ENCODE assay signal across 8 cellular contexts in the genomic region with DNA sequence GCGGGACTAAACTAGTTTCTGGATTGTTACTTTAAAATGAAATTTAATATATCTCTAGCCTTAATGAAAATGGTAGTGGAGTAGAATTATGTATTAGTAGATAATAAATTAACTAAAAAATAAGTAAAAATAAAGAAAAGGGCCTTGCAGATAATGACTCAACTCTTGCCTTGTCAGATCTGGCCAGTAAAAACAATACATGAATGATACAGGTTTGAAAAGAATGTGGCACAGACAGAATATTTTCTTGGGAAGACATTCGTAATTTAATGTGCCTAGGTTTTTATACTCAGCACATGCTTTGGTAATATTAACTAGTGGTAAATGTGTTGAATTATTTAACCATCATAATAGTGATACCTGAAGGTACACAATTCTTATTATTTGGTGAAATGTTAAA. TPM values are rescaled to one million over a fixed set of nuclear protein-coding genes. Genes with fewer than 3 reads are reported as not detected.
A peak's percentile ranks its signal among the peaks of the same experiment; 100 is the strongest.
DNase-seq lines count a peak whose midpoint lies in the region; ATAC-seq and TF ChIP-seq lines count a peak whose summit lies in the region.

No MANE protein-coding gene starts in this region.

- H3K4me1 ChIP-seq in Loucy (ENCODE audit: insufficient read depth, low read length, poor library complexity, severe bottlenecking) = peaks cover 76% of the 10 kb centered on the region
- peaks cover 4% of the 10 kb centered on the region for H3K4me1 ChIP-seq in mesodermal cell (ENCODE audit: control insufficient read depth, insufficient read depth, low read length, poor library complexity, severe bottlenecking)

- peaks cover 5% of the 10 kb centered on the region; the same call in 1 of the 2 replicates for H3K36me3 ChIP-seq in Loucy (ENCODE audit: insufficient read depth, low read length)
- no peaks in the 10 kb centered on the region for H3K36me3 ChIP-seq in brain microvascular endothelial cell (replicated peaks)
- peaks cover 10% of the 10 kb centered on the region for H3K36me3 ChIP-seq in mesodermal cell (ENCODE audit: control insufficient read depth, insufficient read depth, low read length)

- in situ Hi-C loops in brain microvascular endothelial cell (cut with HindIII; ENCODE audit: low pct_ligation_motif_present, low sequenced_read_pairs) = no loop called here

- no peak for ATAC-seq in CD4-positive, alpha-beta T cell (ENCODE audit: poor library complexity)

- H3F3A ChIP-seq in Loucy (ENCODE audit: low read depth) = 0 out of 2 replicates have a peak, but pooled peaks cover 4% of the 10 kb centered on the region

- peaks cover 17% of the 10 kb centered on the region for H4K20me1 ChIP-seq in Loucy (ENCODE audit: insufficient read depth, low read length, poor library complexity, severe bottlenecking)

- H3K36me3 Mint-ChIP-seq in CD4-positive, alpha-beta T cell (ENCODE audit: low read depth) = peaks cover 44% of the 10 kb centered on the region

- H3K4me3 ChIP-seq in Loucy (ENCODE audit: low read length, poor library complexity, severe bottlenecking) (peak overlapping the region; percentile 72), brain microvascular endothelial cell (ENCODE audit: low read depth, low read length) (no peak overlapping the region), mesodermal cell (ENCODE audit: extremely low read depth, insufficient read depth, low read length, poor library complexity, severe bottlenecking) (no peak overlapping the region)

- H3K27me3 ChIP-seq in CD4-positive, alpha-beta T cell (ENCODE audit: control insufficient read depth, insufficient read depth, low read length) = no peaks in the 10 kb centered on the region
- H3K27me3 ChIP-seq in Loucy (ENCODE audit: insufficient read depth, low read length, poor library complexity, severe bottlenecking) (no peaks in the 10 kb centered on the region), brain microvascular endothelial cell (replicated peaks) (no peaks in the 10 kb centered on the region)

- no peak for DNase-seq in CD4-positive, alpha-beta T cell
- DNase-seq in brain microvascular endothelial cell = no peak
- DNase-seq in stimulated activated CD4-positive, alpha-beta T cell treated with anti-CD3 and anti-CD28 coated beads, Interleukin-4, amount 100 ng/mL, for 24 hours = no peak
- no peak for DNase-seq in effector CD4-positive, alpha-beta T cell
- DNase-seq in AML-193 (lab: John Stamatoyannopoulos, UW) = no peak
- no peak for DNase-seq in NCI-H2227 treated with DMSO at 0.1 percent for 48 hours (lab: John Stamatoyannopoulos, UW)

- no peaks in the 10 kb centered on the region for H3K9me2 ChIP-seq in Loucy (replicated peaks; ENCODE audit: low read depth, low read length)

- CTCF ChIA-PET in CD4-positive, alpha-beta T cell (lab: Charles Lee) = interaction anchor here (1.3 to 5.2 kb wide), 5 partner anchors 8 to 28 kb away, joined by 4 to 31 read pairs (median 7); partner anchors contain the start of gene ATF7IP

- H3K27me3 Mint-ChIP-seq in CD4-positive, alpha-beta T cell = no peaks in the 10 kb centered on the region

- H3K9ac ChIP-seq in Loucy (ENCODE audit: low read depth, low read length, poor library complexity, severe bottlenecking) = peak overlapping the region; percentile 87

- no peak for TF ChIP-seq CTCF in CD4-positive, alpha-beta T cell (IDR thresholded peaks at IDR 0.05)
- TF ChIP-seq CTCF in Loucy (conservative IDR thresholded peaks at IDR 0.05; ENCODE audit: low read length) = no peak
- TF ChIP-seq CTCF in brain microvascular endothelial cell (IDR thresholded peaks at IDR 0.05; ENCODE audit: low read depth, low read length, missing control alignments) = no peak

- H3K4me3 Mint-ChIP-seq in CD4-positive, alpha-beta T cell = no peak overlapping the region

- H3K4me1 Mint-ChIP-seq in CD4-positive, alpha-beta T cell (ENCODE audit: low read depth) = peaks cover 92% of the 10 kb centered on the region

- H3K27ac Mint-ChIP-seq in CD4-positive, alpha-beta T cell = peak overlapping the region; percentile 91

- peak overlapping the region; percentile 83 for H3K4me2 ChIP-seq in Loucy (ENCODE audit: low read depth, low read length, poor library complexity, severe bottlenecking)

- H2AFZ ChIP-seq in Loucy (ENCODE audit: low read length) = no peak overlapping the region

- intact Hi-C loops in CD4-positive, alpha-beta T cell (cut with DNase I, micrococcal nuclease) = loop anchor here in 1 of 2 experiments (1.0 to 10.0 kb wide), 5 partner anchors 8 to 1391 kb away; partner anchors contain the start of genes ATF7IP and EPS8

- peak overlapping the region; percentile 66 for H3K27ac ChIP-seq in CD4-positive, alpha-beta T cell (ENCODE audit: low read depth, low read length)
- H3K27ac ChIP-seq in brain microvascular endothelial cell = peak overlapping the region; percentile 71
- H3K27ac ChIP-seq in mesodermal cell (ENCODE audit: low read depth, low read length, severe bottlenecking) = peak overlapping the region; percentile 50

- H3K9me3 Mint-ChIP-seq in CD4-positive, alpha-beta T cell = no peaks in the 10 kb centered on the region

- POLR2A ChIA-PET in CD4-positive, alpha-beta T cell (lab: Charles Lee) = interaction anchor here (0.7 to 6.7 kb wide), 12 partner anchors 9 to 394 kb away, joined by 3 to 91 read pairs (median 9); partner anchors contain the start of gene ATF7IP

- peaks cover 99% of the 10 kb centered on the region for H3K79me2 ChIP-seq in Loucy (ENCODE audit: insufficient read depth, low read length)

- WGBS in mesodermal cell (ENCODE audit: insufficient coverage in 2 of 2), 2 experiments = no CpG with 5 or more reads among the region's 2 CpGs

- no peaks in the 10 kb centered on the region for H3K9me3 ChIP-seq in CD4-positive, alpha-beta T cell (ENCODE audit: control insufficient read depth, low read length)
- H3K9me3 ChIP-seq in Loucy (ENCODE audit: insufficient read depth, low read depth, low read length) = 0 out of 2 replicates have a peak, but pooled peaks cover 1% of the 10 kb centered on the region
- no peaks in the 10 kb centered on the region for H3K9me3 ChIP-seq in mesodermal cell (ENCODE audit: control insufficient read depth, low read length)

RNA-seq across cellular contexts. Expression of gene ATF7IP, which starts 28.3 kb away (rescaled TPM):
- total RNA-seq in CD4-positive, alpha-beta T cell = 100 to 1,000 TPM; 134 to 143 TPM
- polyA plus RNA-seq in mesodermal cell (2013, experiment 1 of 2) = 48.0 TPM
- 54.1 TPM for polyA plus RNA-seq in mesodermal cell (2013, experiment 2 of 2)
